9 cellular contexts compared by ENCODE assay signal in the genomic region with DNA sequence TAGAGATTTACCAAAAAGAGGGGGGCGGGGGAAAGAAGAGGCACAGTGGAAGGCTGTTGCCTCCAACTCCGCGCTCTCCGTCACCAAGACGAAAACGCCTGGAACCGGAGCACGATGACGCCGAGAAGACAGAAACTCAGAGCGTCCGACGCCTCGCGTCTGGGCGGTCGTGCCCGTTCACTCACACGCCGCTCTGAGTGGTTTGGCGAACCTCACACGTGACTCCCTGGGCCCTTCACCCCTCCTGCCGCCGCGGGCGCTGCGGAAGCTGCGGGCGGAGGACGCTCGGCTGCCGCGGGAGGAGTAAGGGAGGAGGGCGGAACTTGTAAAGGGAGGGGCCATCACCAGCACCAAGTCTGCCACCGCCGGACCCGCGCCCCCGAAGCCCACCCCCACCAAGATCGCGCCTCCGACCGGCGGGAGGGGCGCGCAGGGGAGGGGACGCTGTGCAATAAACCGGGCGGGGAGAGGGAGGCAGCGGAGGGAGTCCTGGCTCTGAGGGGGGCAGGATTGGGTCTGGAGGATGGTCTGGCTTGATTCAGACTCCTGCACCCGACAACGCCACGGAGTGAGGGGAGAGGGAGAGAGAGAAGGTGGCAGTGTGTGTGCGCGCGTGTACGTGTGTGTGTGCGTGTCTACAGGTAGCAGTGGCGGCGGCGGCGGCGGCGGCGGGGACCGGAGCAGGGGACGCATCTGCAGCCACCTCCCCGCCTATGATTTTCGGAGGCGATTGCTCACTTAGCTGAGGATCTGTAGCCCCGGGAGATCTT. TPM values are rescaled to one million over a fixed set of nuclear protein-coding genes. Genes with fewer than 3 reads are reported as not detected.
DNase-seq lines count a peak whose midpoint lies in the region; ATAC-seq, FAIRE-seq and TF ChIP-seq lines count a peak whose summit lies in the region.
"Had no signal": no experiment of that assay in that cellular context is flagged by ENCODE, and none has a peak within 500 bp of the region (broad histone marks: within the 10 kb centered on the region; RNA-seq: fewer than 3 reads in every experiment).

No MANE protein-coding gene starts in this region.

- DNase-seq in CD14-positive monocyte (ENCODE audit: low spot score): peak; percentile 66
- peak; percentile 56 for DNase-seq in GM19239 (ENCODE audit: insufficient read length, low spot score)
- peak; percentile 96 for DNase-seq in NCI-H2227 treated with DMSO at 0.1 percent for 48 hours (lab: John Stamatoyannopoulos, UW)
- DNase-seq in activated CD8-positive, alpha-beta T cell treated with anti-CD3 and anti-CD28 coated beads, Interleukin-2, amount 10 ng/mL, durations not matched to agents 7 days and 5 days: peak; percentile 72
- peak; percentile 31 for DNase-seq in epithelial cell of proximal tubule (ENCODE audit: low read depth)
- peak; percentile 42 to 76 for DNase-seq in mesothelial cell of epicardium (ENCODE audit: low spot score in 2 of 2, unreplicated experiment in 2 of 2)
- DNase-seq in stimulated activated naive CD8-positive, alpha-beta T cell treated with anti-CD3 and anti-CD28 coated beads, Interleukin-15, Interleukin-2, amounts not matched to agents 100 U/mL and 50 U/mL, for 24 hours: peak; percentile 59

- intact Hi-C loops in CD14-positive monocyte (cut with micrococcal nuclease): no loop called here

- ATAC-seq in HG03342 (IDR thresholded peaks at IDR 0.05; ENCODE audit: unreplicated experiment): peak; percentile 95
- ATAC-seq in activated CD8-positive, alpha-beta T cell treated with anti-CD3 and anti-CD28 coated beads, Interleukin-2, amount 10 ng/mL, durations not matched to agents 7 days and 5 days: peak; percentile 93
- ATAC-seq in stimulated activated naive CD8-positive, alpha-beta T cell treated with anti-CD3 and anti-CD28 coated beads, Interleukin-15, Interleukin-2, amounts not matched to agents 100 U/mL and 50 U/mL, for 24 hours: peak; percentile 84

- peak overlapping the region; percentile 83 for H3K4me3 ChIP-seq in epithelial cell of proximal tubule (ENCODE audit: low read depth, low read length)

- POLR2A ChIA-PET in activated CD8-positive, alpha-beta T cell treated with anti-CD3 and anti-CD28 coated beads, Interleukin-2, amount 10 ng/mL, durations not matched to agents 7 days and 5 days (lab: Charles Lee): no interaction called here

- no peak for TF ChIP-seq CTCF in CD14-positive monocyte (IDR thresholded peaks at IDR 0.05)
- no peak for TF ChIP-seq CTCF in epithelial cell of proximal tubule (conservative IDR thresholded peaks at IDR 0.05; ENCODE audit: low read depth, low read length)
- TF ChIP-seq CTCF in mesothelial cell of epicardium (IDR thresholded peaks at IDR 0.05; ENCODE audit: unreplicated experiment): no peak

- H3K4me3 Mint-ChIP-seq in CD14-positive monocyte: peak overlapping the region; percentile 84 to 96
- peak overlapping the region; percentile 71 for H3K4me3 Mint-ChIP-seq in activated CD8-positive, alpha-beta T cell treated with anti-CD3 and anti-CD28 coated beads, Interleukin-2, amount 10 ng/mL, durations not matched to agents 7 days and 5 days
- peak overlapping the region; percentile 84 for H3K4me3 Mint-ChIP-seq in mesothelial cell of epicardium

- peaks cover 3 to 9% of the 10 kb centered on the region in 2 donors for H3K36me3 Mint-ChIP-seq in CD14-positive monocyte
- peaks cover 4% of the 10 kb centered on the region for H3K36me3 Mint-ChIP-seq in activated CD8-positive, alpha-beta T cell treated with anti-CD3 and anti-CD28 coated beads, Interleukin-2, amount 10 ng/mL, durations not matched to agents 7 days and 5 days (ENCODE audit: low read depth)
- no peaks in the 10 kb centered on the region for H3K36me3 Mint-ChIP-seq in mesothelial cell of epicardium

- H3K27me3 Mint-ChIP-seq in CD14-positive monocyte (ENCODE audit: low read depth in 3 of 3) (peaks cover 55 to 67% (median 56%) of the 10 kb centered on the region in 3 donors), mesothelial cell of epicardium (ENCODE audit: low read depth) (peaks cover 76% of the 10 kb centered on the region)
- H3K27me3 Mint-ChIP-seq in activated CD8-positive, alpha-beta T cell treated with anti-CD3 and anti-CD28 coated beads, Interleukin-2, amount 10 ng/mL, durations not matched to agents 7 days and 5 days (ENCODE audit: low read depth): peaks cover 50% of the 10 kb centered on the region

- CTCF ChIA-PET in activated CD8-positive, alpha-beta T cell treated with anti-CD3 and anti-CD28 coated beads, Interleukin-2, amount 10 ng/mL, durations not matched to agents 7 days and 5 days (lab: Charles Lee): no interaction called here

- H3K27ac Mint-ChIP-seq in CD14-positive monocyte (peak overlapping the region; percentile 81 to 93 (median 86)), mesothelial cell of epicardium (peak overlapping the region; percentile 67)
- peak overlapping the region; percentile 46 for H3K27ac Mint-ChIP-seq in activated CD8-positive, alpha-beta T cell treated with anti-CD3 and anti-CD28 coated beads, Interleukin-2, amount 10 ng/mL, durations not matched to agents 7 days and 5 days

- H3K9me3 Mint-ChIP-seq in CD14-positive monocyte (peaks cover 0 to 20% (median 10%) of the 10 kb centered on the region in 7 donors), mesothelial cell of epicardium (no peaks in the 10 kb centered on the region)
- H3K9me3 Mint-ChIP-seq in activated CD8-positive, alpha-beta T cell treated with anti-CD3 and anti-CD28 coated beads, Interleukin-2, amount 10 ng/mL, durations not matched to agents 7 days and 5 days (ENCODE audit: insufficient read depth): peaks cover 11% of the 10 kb centered on the region

- no peak for FAIRE-seq in GM19239 (lab: Jason Lieb, UNC)

- peaks cover 37% of the 10 kb centered on the region for H3K4me1 Mint-ChIP-seq in CD14-positive monocyte
- H3K4me1 Mint-ChIP-seq in activated CD8-positive, alpha-beta T cell treated with anti-CD3 and anti-CD28 coated beads, Interleukin-2, amount 10 ng/mL, durations not matched to agents 7 days and 5 days (ENCODE audit: low read depth): peaks cover 31% of the 10 kb centered on the region
- H3K4me1 Mint-ChIP-seq in mesothelial cell of epicardium: peaks cover 28% of the 10 kb centered on the region

RNA-seq across cellular contexts. Expression of a gene that starts 1.9 kb away (rescaled TPM):
- not detected for polyA plus RNA-seq in CD14-positive monocyte
- total RNA-seq in activated CD8-positive, alpha-beta T cell treated with anti-CD3 and anti-CD28 coated beads, Interleukin-2, amount 10 ng/mL, durations not matched to agents 7 days and 5 days: not detected
- 1.4 and 1.9 TPM in 2 replicates for total RNA-seq in epithelial cell of proximal tubule
- 3.1 to 4.2 TPM (median 3.7 TPM) in 3 replicates for total RNA-seq in mesothelial cell of epicardium
- total RNA-seq: T-helper 2 cell treated with Interferon-gamma antibody and Interleukin-4, amounts not matched to agents 100 ng/mL and 5 ng/mL, for 36 hours had no signal

Comparison
In these comparisons a context has a peak if more than half of its experiments do, and no peak if none do; other contexts are left out.
1. Peak in every context shown above with its lines: DNase-seq, ATAC-seq and H3K4me3 ChIP-seq.
2. DNase-seq: peak in every context shown above with its lines; median percentile 96 in NCI-H2227 treated with DMSO at 0.1 percent for 48 hours; 72 in activated CD8-positive, alpha-beta T cell treated with anti-CD3 and anti-CD28 coated beads, Interleukin-2, amount 10 ng/mL, durations not matched to agents 7 days and 5 days; 66 in CD14-positive monocyte; 59 in mesothelial cell of epicardium; 59 in stimulated activated naive CD8-positive, alpha-beta T cell treated with anti-CD3 and anti-CD28 coated beads, Interleukin-15, Interleukin-2, amounts not matched to agents 100 U/mL and 50 U/mL, for 24 hours; 56 in GM19239; 31 in epithelial cell of proximal tubule.